In genomic region chr2:42359304-42359749, GRCh38 we compare ENCODE assay signal across 8 cellular contexts. TPM values are rescaled to one million over a fixed set of nuclear protein-coding genes. Genes with fewer than 3 reads are reported as not detected.
DNase-seq lines count a peak whose midpoint lies in the region; ATAC-seq and TF ChIP-seq lines count a peak whose summit lies in the region.

No MANE protein-coding gene starts in this region.

- no peak overlapping the region for H3K18ac ChIP-seq in mesenchymal stem cell (ENCODE audit: low read depth in 1 of 2, low read length in 2 of 2)

- H3K4ac ChIP-seq in mesenchymal stem cell (ENCODE audit: low read depth in 1 of 2, low read length in 2 of 2), result no peak overlapping the region

- CTCF ChIA-PET in AG04450 (lab: Charles Lee), result interaction anchor here (0.8 to 1.1 kb wide), 3 partner anchors 263 to 295 kb away, joined by 3 to 5 read pairs (median 3); no protein-coding TSS in a partner anchor

- no peak overlapping the region for H2AFZ ChIP-seq in mesenchymal stem cell (ENCODE audit: low read depth, low read length)

- H2AK5ac ChIP-seq in mesenchymal stem cell (ENCODE audit: low read length, severe bottlenecking), result no peak overlapping the region

- TF ChIP-seq CTCF in AG04450 (IDR thresholded peaks at IDR 0.05; ENCODE audit: low read depth, low read length), result no peak

- H3K4me3 ChIP-seq in AG04450 (ENCODE audit: low read depth, low read length) (peak overlapping the region; percentile 100), adipocyte (ENCODE audit: low read length) (peak overlapping the region; percentile 96), mesenchymal stem cell (ENCODE audit: insufficient read depth in 1 of 2, low read depth in 1 of 2, low read length in 2 of 2) (peak overlapping the region in 1 of 2 experiments; percentile 99), aorta (ENCODE audit: low read length in 2 of 2) (peak overlapping the region in 1 of 2 donors; percentile 90)

- H3K23ac ChIP-seq in mesenchymal stem cell (ENCODE audit: low read length in 2 of 2), result peak overlapping the region in 1 of 2 experiments; percentile 35

- H3K4me2 ChIP-seq in mesenchymal stem cell (ENCODE audit: low read length, poor library complexity, severe bottlenecking), result no peak overlapping the region

- H2BK15ac ChIP-seq in mesenchymal stem cell (ENCODE audit: low read depth, poor library complexity, severe bottlenecking), result no peak overlapping the region

- intact Hi-C loops in aorta (cut with DNase I), result no loop called here

- peaks cover 3% of the 10 kb centered on the region; the same call in 1 of the 2 replicates for H3K9me3 ChIP-seq in AG04450 (ENCODE audit: control insufficient read depth, insufficient read depth, low read length)
- H3K9me3 ChIP-seq in adipocyte (ENCODE audit: control insufficient read depth, low read length), result no peaks in the 10 kb centered on the region
- no peaks in the 10 kb centered on the region for H3K9me3 ChIP-seq in mesenchymal stem cell (ENCODE audit: control insufficient read depth, low read length)
- H3K9me3 ChIP-seq in aorta (ENCODE audit: control insufficient read depth, low read length), result no peaks in the 10 kb centered on the region

- H4K8ac ChIP-seq in mesenchymal stem cell (ENCODE audit: low read length), result no peak overlapping the region

- H3K9ac ChIP-seq in adipocyte (ENCODE audit: low read length) (peak overlapping the region; percentile 99), mesenchymal stem cell (ENCODE audit: low read length) (peak overlapping the region; percentile 99)

- ATAC-seq in HG02610 (IDR thresholded peaks at IDR 0.05; ENCODE audit: unreplicated experiment) (peak; percentile 9), GM19351 (IDR thresholded peaks at IDR 0.05; ENCODE audit: unreplicated experiment) (no peak), aorta (ENCODE audit: low FRiP score) (no peak)

- H3K14ac ChIP-seq in mesenchymal stem cell (ENCODE audit: low read length in 2 of 2), result no peak overlapping the region

- H2BK5ac ChIP-seq in mesenchymal stem cell (ENCODE audit: low read depth, low read length, poor library complexity, severe bottlenecking), result no peak overlapping the region

- POLR2A ChIA-PET in AG04450 (lab: Yijun Ruan, JAX), result no interaction called here

- H3K27me3 ChIP-seq in AG04450 (ENCODE audit: control insufficient read depth, insufficient read depth, low read length) (peaks cover 6% of the 10 kb centered on the region), adipocyte (replicated peaks; ENCODE audit: control insufficient read depth, insufficient read depth, low read length) (no peaks in the 10 kb centered on the region), mesenchymal stem cell (ENCODE audit: control insufficient read depth in 1 of 2, insufficient read depth in 1 of 2, low read length in 2 of 2) (peaks cover 0 to 12% of the 10 kb centered on the region in 2 experiments), aorta (ENCODE audit: control insufficient read depth in 1 of 2, insufficient read depth in 2 of 2, low read length in 1 of 2) (no peaks in the 10 kb centered on the region)

- H3K4me1 ChIP-seq in adipocyte (ENCODE audit: control insufficient read depth, insufficient read depth, low read length) (peaks cover 33% of the 10 kb centered on the region), mesenchymal stem cell (ENCODE audit: control insufficient read depth, insufficient read depth, low read depth, low read length) (peaks cover 5% of the 10 kb centered on the region), aorta (ENCODE audit: control insufficient read depth in 1 of 2, insufficient read depth in 2 of 2, low read length in 2 of 2) (peaks cover 0 to 2% of the 10 kb centered on the region in 2 donors)

- WGBS in mesenchymal stem cell, result 85% methylated on average over 2 of the region's 2 CpGs
- WGBS in aorta, 2 donors, result 63 to 65% methylated on average over 2 of the region's 2 CpGs

- no peak overlapping the region for H4K91ac ChIP-seq in mesenchymal stem cell (ENCODE audit: low read length)

- DNase-seq in AG04450 (ENCODE audit: low read depth, low spot score) (no peak), adipocyte (ENCODE audit: low read depth) (peak; percentile 34), mesenchymal stem cell (no peak), midbrain (lab: John Stamatoyannopoulos, UW) (no peak), aorta (no peak), SHP77 treated with DMSO at 0.1 percent for 48 hours (lab: John Stamatoyannopoulos, UW) (no peak)

- no peak overlapping the region for H2BK12ac ChIP-seq in mesenchymal stem cell (ENCODE audit: low read length in 2 of 2)

- peaks cover 7% of the 10 kb centered on the region for H3K79me1 ChIP-seq in mesenchymal stem cell (replicated peaks; ENCODE audit: low read length, poor library complexity, severe bottlenecking)

- H3K27ac ChIP-seq in AG04450 (ENCODE audit: low read depth, low read length), result no peak overlapping the region
- H3K27ac ChIP-seq in mesenchymal stem cell (ENCODE audit: low read length, poor library complexity, severe bottlenecking), result no peak overlapping the region
- H3K27ac ChIP-seq in aorta (ENCODE audit: low read depth in 1 of 2, low read length in 2 of 2), result no peak overlapping the region

- H3K36me3 ChIP-seq in adipocyte (ENCODE audit: control insufficient read depth, insufficient read depth, low read length, severe bottlenecking) (no peaks in the 10 kb centered on the region), mesenchymal stem cell (ENCODE audit: control insufficient read depth in 1 of 2, insufficient read depth in 2 of 2, low read depth in 1 of 2, low read length in 2 of 2) (peaks cover 0 to 4% of the 10 kb centered on the region in 2 experiments), aorta (ENCODE audit: control insufficient read depth in 1 of 2, insufficient read depth in 2 of 2, low read length in 1 of 2) (no peaks in the 10 kb centered on the region)

- H2BK120ac ChIP-seq in mesenchymal stem cell (ENCODE audit: low read depth, low read length), result no peak overlapping the region

RNA-seq across cellular contexts. Expression of gene COX7A2L, which starts 1.7 kb away (rescaled TPM):
- 204 and 245 TPM in 2 replicates for polyA plus RNA-seq in AG04450 (2011; rRNA removed)
- 79.1 and 85.7 TPM in 2 replicates for polyA minus RNA-seq in AG04450 (2011; rRNA and poly(A)+ RNA removed)
- polyA plus RNA-seq in mesenchymal stem cell (2013, experiment 1 of 2), result 115 TPM
- 115 TPM for polyA plus RNA-seq in mesenchymal stem cell (2013, experiment 2 of 2)
- total RNA-seq in aorta, result 10 to 100 TPM; 60.8 to 62.1 TPM
- 100 to 1,000 TPM in 1 of 2 donors, 10 to 100 TPM in 1; 98.5 to 265 TPM for polyA plus RNA-seq in aorta
